In genomic region chr7:157495594-157495993, GRCh38 we compare ENCODE assay signal across 16 cellular contexts.
A peak's percentile ranks its signal among the peaks of the same experiment; 100 is the strongest.
DNase-seq lines count a peak whose midpoint lies in the region; ATAC-seq, FAIRE-seq and TF ChIP-seq lines count a peak whose summit lies in the region.
"Had no signal": no experiment of that assay in that cellular context is flagged by ENCODE, and none has a peak within 500 bp of the region (broad histone marks: within the 10 kb centered on the region; RNA-seq: fewer than 3 reads in every experiment).

No MANE protein-coding gene starts in this region.

- H3K4me3 ChIP-seq in GM12878 = no peak overlapping the region
- H3K4me3 ChIP-seq in mammary epithelial cell (replicated peaks in 1 of 3; ENCODE audit: insufficient read depth in 1 of 3, low read depth in 2 of 3, low read length in 3 of 3) = no peak overlapping the region
- H3K4me3 ChIP-seq: skin epidermis had no signal

- dilution Hi-C loops in mammary epithelial cell (cut with HindIII; ENCODE audit: low sequenced_read_pairs) = loop anchor here (5.0 kb wide), 1 partner anchor 48 kb away; no protein-coding TSS in a partner anchor

- H3K27me3 ChIP-seq in GM12878 (replicated peaks in 1 of 2; ENCODE audit: control insufficient read depth in 2 of 2, insufficient read depth in 2 of 2, low read length in 1 of 2) (no peaks in the 10 kb centered on the region), mammary epithelial cell (ENCODE audit: insufficient read depth, low read length) (no peaks in the 10 kb centered on the region)

- intact Hi-C loops in GM12878 (cut with micrococcal nuclease; ENCODE audit: unreplicated experiment) = no loop called here
- intact Hi-C loops in mammary epithelial cell (cut with micrococcal nuclease) = no loop called here

- RAD21 ChIA-PET in GM12878 (lab: Charles Lee; ENCODE audit: unreplicated experiment) = no interaction called here

- 5% methylated on average over 13 of the region's 13 CpGs for WGBS in GM12878 (ENCODE audit: insufficient coverage, insufficient replicate concordance, low lambda C conversion rate, missing lambda C conversion rate)
- 75% methylated on average over 12 of the region's 13 CpGs for WGBS in mammary epithelial cell (ENCODE audit: low coverage, missing lambda C conversion rate)

- H3K9ac ChIP-seq in GM12878 (ENCODE audit: control insufficient read depth, insufficient read depth, low read length) = no peak overlapping the region
- no peak overlapping the region for H3K9ac ChIP-seq in mammary epithelial cell (ENCODE audit: insufficient read depth, low read length)

- TF ChIP-seq CTCF in GM13976 (IDR thresholded peaks at IDR 0.05; ENCODE audit: borderline replicate concordance, control extremely low read depth, extremely low read depth, insufficient read depth, missing control alignments) (no peak), GM12878 (IDR thresholded peaks at IDR 0.05 in 2 of 3, conservative IDR thresholded peaks at IDR 0.05 in 1 of 3; ENCODE audit: control insufficient read depth in 2 of 3, extremely low read depth in 1 of 3, insufficient read depth in 1 of 3, low read depth in 3 of 3, low read length in 3 of 3) (no peak), mammary epithelial cell (conservative IDR thresholded peaks at IDR 0.05 in 1 of 2, IDR thresholded peaks at IDR 0.05 in 1 of 2; ENCODE audit: extremely low read depth in 1 of 2, insufficient read depth in 1 of 2, low read depth in 1 of 2, low read length in 2 of 2) (no peak)

- H3K79me2 ChIP-seq in GM12878 (ENCODE audit: control insufficient read depth, insufficient read depth, low read length) = no peaks in the 10 kb centered on the region
- no peaks in the 10 kb centered on the region for H3K79me2 ChIP-seq in mammary epithelial cell (ENCODE audit: insufficient read depth, low read length)

- H3K36me3 ChIP-seq in GM12878 (ENCODE audit: control insufficient read depth in 2 of 2, insufficient read depth in 2 of 2, low read length in 1 of 2) (no peaks in the 10 kb centered on the region), mammary epithelial cell (ENCODE audit: insufficient read depth, low read length) (no peaks in the 10 kb centered on the region)

- TF ChIP-seq RAD21 in GM12878 (IDR thresholded peaks at IDR 0.05; ENCODE audit: insufficient read depth, low read depth, low read length) = no peak

- no peak for TF ChIP-seq POLR2A in GM12878 (IDR thresholded peaks at IDR 0.05; ENCODE audit: low read depth, low read length)

- ATAC-seq in GM19023 (IDR thresholded peaks at IDR 0.05; ENCODE audit: unreplicated experiment) (peak; percentile 79), HG02973 (IDR thresholded peaks at IDR 0.05; ENCODE audit: unreplicated experiment) (peak; percentile 63), GM12878 (peak; percentile 87)
- ATAC-seq: CD8-positive, alpha-beta T cell; naive thymus-derived CD4-positive, alpha-beta T cell had no signal

- TF ChIP-seq EP300 in GM12878 (IDR thresholded peaks at IDR 0.05; ENCODE audit: borderline replicate concordance in 1 of 2, control insufficient read depth in 1 of 2, low read depth in 2 of 2, low read length in 2 of 2) = no peak

- POLR2A ChIA-PET in GM12878 (lab: Charles Lee) = no interaction called here

- FAIRE-seq in GM12878 (lab: Jason Lieb, UNC) = peak; percentile 18
- FAIRE-seq: kidney had no signal

- DNase-seq in GM13976 (ENCODE audit: low spot score) (peak; percentile 76), GM12878 (ENCODE audit: low read depth, low spot score) (peak; percentile 32), NCI-H748 treated with DMSO at 0.1 percent for 48 hours (lab: John Stamatoyannopoulos, UW) (no peak), KG1 (lab: John Stamatoyannopoulos, UW) (no peak), mammary epithelial cell (no peak), NCI-H1105 (lab: John Stamatoyannopoulos, UW) (no peak)
- DNase-seq: foreskin fibroblast; IMR-90; kidney; naive thymus-derived CD4-positive, alpha-beta T cell; NCI-H1694 treated with DMSO at 0.1 percent for 48 hours; stimulated activated naive CD4-positive, alpha-beta T cell treated with Interleukin-2 at 50 U/mL for 16 hours had no signal

- H3K27ac ChIP-seq in GM12878 (ENCODE audit: control insufficient read depth, insufficient read depth) (no peak overlapping the region; the same call in 1 of the 2 replicates), mammary epithelial cell (ENCODE audit: insufficient read depth, low read depth, low read length) (no peak overlapping the region)
- H3K27ac ChIP-seq: skin epidermis had no signal

- CTCF ChIA-PET in GM12878 (lab: Yijun Ruan, JAX) (no interaction called here), mammary epithelial cell (lab: Charles Lee; ENCODE audit: low non-redundant PET) (no interaction called here)

- SMC1A ChIA-PET in GM12878 (lab: Charles Lee; ENCODE audit: uncharacterized antibody, unreplicated experiment) = no interaction called here

- no peaks in the 10 kb centered on the region for H4K20me1 ChIP-seq in GM12878 (ENCODE audit: control insufficient read depth, insufficient read depth)
- H4K20me1 ChIP-seq in mammary epithelial cell (ENCODE audit: insufficient read depth, low read length) = no peaks in the 10 kb centered on the region

- H3K4me1 ChIP-seq in GM12878 (ENCODE audit: control insufficient read depth, insufficient read depth, low read length) (peaks cover 18% of the 10 kb centered on the region), mammary epithelial cell (ENCODE audit: insufficient read depth, low read length) (no peaks in the 10 kb centered on the region)

- in situ Hi-C loops in GM13976 (cut with MboI; ENCODE audit: low sequenced_read_pairs, unreplicated experiment) (no loop called here), GM12878 (cut with MboI) (no loop called here), mammary epithelial cell (cut with MboI; ENCODE audit: low sequenced_read_pairs in 2 of 2) (no loop called here)

- BruUV-seq in GM12878 (replicated peaks; lab: Mats Ljungman, UMichigan) (no TSS peak), mammary epithelial cell (replicated peaks; lab: Mats Ljungman, UMichigan) (no TSS peak)

- H3K4me2 ChIP-seq in GM12878 (ENCODE audit: control insufficient read depth, insufficient read depth) (peak overlapping the region; percentile 43; the same call in 1 of the 2 replicates), mammary epithelial cell (ENCODE audit: insufficient read depth, low read depth, low read length) (no peak overlapping the region)

- no peaks in the 10 kb centered on the region; the same call in 2 of the 3 replicates for H3K9me3 ChIP-seq in GM12878 (replicated peaks; ENCODE audit: control insufficient read depth, insufficient read depth, low read length)
- peaks cover 5% of the 10 kb centered on the region for H3K9me3 ChIP-seq in mammary epithelial cell (replicated peaks; ENCODE audit: insufficient read depth, low read length)

- H2AFZ ChIP-seq in GM12878 (ENCODE audit: control insufficient read depth, low read depth, low read length) = no peak overlapping the region
- H2AFZ ChIP-seq in mammary epithelial cell (ENCODE audit: low read depth, low read length) = no peak overlapping the region

TF ChIP-seq in GM12878, 131 proteins besides CTCF, POLR2A, EP300 and RAD21:
- 0 out of 2 replicates have a peak, but pooled peaks have one; percentile 25 for TF ChIP-seq EED (IDR thresholded peaks at IDR 0.05; ENCODE audit: low read depth)
- no peak for TF ChIP-seq SMAD5 (IDR thresholded peaks at IDR 0.05; ENCODE audit: low read depth)
- TF ChIP-seq MXI1 (IDR thresholded peaks at IDR 0.05; ENCODE audit: low read depth, low read length) = no peak
- peak in 1 of 2 experiments; percentile 27; a peak in 1 of 4 replicates for TF ChIP-seq IKZF2 (IDR thresholded peaks at IDR 0.05)
- TF ChIP-seq BHLHE40 (IDR thresholded peaks at IDR 0.05; ENCODE audit: borderline replicate concordance in 1 of 2, low read depth in 2 of 2, low read length in 1 of 2) = no peak
- TF ChIP-seq, protein P1, sequence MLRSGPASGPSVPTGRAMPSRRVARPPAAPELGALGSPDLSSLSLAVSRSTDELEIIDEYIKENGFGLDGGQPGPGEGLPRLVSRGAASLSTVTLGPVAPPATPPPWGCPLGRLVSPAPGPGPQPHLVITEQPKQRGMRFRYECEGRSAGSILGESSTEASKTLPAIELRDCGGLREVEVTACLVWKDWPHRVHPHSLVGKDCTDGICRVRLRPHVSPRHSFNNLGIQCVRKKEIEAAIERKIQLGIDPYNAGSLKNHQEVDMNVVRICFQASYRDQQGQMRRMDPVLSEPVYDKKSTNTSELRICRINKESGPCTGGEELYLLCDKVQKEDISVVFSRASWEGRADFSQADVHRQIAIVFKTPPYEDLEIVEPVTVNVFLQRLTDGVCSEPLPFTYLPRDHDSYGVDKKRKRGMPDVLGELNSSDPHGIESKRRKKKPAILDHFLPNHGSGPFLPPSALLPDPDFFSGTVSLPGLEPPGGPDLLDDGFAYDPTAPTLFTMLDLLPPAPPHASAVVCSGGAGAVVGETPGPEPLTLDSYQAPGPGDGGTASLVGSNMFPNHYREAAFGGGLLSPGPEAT (IDR thresholded peaks at IDR 0.05; ENCODE audit: low read depth) = peak; percentile 62
- 0 out of 2 replicates have a peak, but pooled peaks have one; percentile 24 for TF ChIP-seq TAF1 (IDR thresholded peaks at IDR 0.05; ENCODE audit: borderline replicate concordance, low read depth, low read length)
- no peak for TF ChIP-seq ATF7 (IDR thresholded peaks at IDR 0.05; ENCODE audit: low read depth)
- peak; percentile 35; the same call in 1 of the 2 replicates for TF ChIP-seq IKZF1 (conservative IDR thresholded peaks at IDR 0.05)
- no peak for TF ChIP-seq HCFC1 (IDR thresholded peaks at IDR 0.05; ENCODE audit: low read length)
TF ChIP-seq in GM12878: peak in this region for 5.

Comparison
In these comparisons a context has a peak if more than half of its experiments do, and no peak if none do; other contexts are left out.
1. DNase-seq: peak in GM13976 (single experiment) and GM12878 (single experiment); none in NCI-H748 treated with DMSO at 0.1 percent for 48 hours (single experiment), KG1 (single experiment), mammary epithelial cell (single experiment) and NCI-H1105 (single experiment).
2. Peak in every context shown above with its lines, with median percentiles within 50 percentile points of each other: ATAC-seq.